In the genomic region with DNA sequence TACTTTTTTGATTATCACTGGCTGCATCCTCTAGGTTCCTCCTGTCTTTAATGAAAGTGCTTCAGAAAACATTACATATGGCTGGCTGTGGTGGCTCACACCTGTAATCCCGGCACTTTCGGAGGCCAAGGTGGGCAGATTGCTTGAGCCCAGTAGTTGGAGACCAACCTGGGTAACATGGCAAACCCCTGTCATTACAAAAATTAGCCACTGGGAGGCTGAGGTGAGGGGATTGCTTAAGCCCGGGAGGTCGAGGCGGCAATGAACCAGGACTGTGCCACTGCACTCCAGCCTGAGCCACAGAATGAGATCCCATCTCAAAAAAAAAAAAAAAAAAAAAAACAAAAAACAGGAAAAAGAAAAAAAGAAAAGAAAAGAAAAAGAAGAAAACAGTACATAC, we compare ENCODE assay signal across 1 cellular context.
TF ChIP-seq lines count a peak whose summit lies in the region.

No MANE protein-coding gene starts in this region.

TF ChIP-seq in H1, 55 proteins besides CTCF, POLR2A, EP300 and RAD21:
- TF ChIP-seq SIN3A (conservative IDR thresholded peaks at IDR 0.05 in 1 of 2, IDR thresholded peaks at IDR 0.05 in 1 of 2; ENCODE audit: low read depth in 1 of 2, low read length in 2 of 2) (no peak), PHF8 (conservative IDR thresholded peaks at IDR 0.05; ENCODE audit: low read depth, low read length) (no peak), HDAC2 (IDR thresholded peaks at IDR 0.05; ENCODE audit: borderline replicate concordance in 1 of 2, low read depth in 2 of 2, low read length in 2 of 2) (no peak), CEBPB (IDR thresholded peaks at IDR 0.05; ENCODE audit: low read depth, low read length) (peak; percentile 56), SP4 (IDR thresholded peaks at IDR 0.05; ENCODE audit: low read length) (no peak)
